ENCODE assay signal across 20 cellular contexts in genomic region chr2:20631617-20632307, GRCh38. TPM values are rescaled to one million over a fixed set of nuclear protein-coding genes. Genes with fewer than 3 reads are reported as not detected.
DNase-seq lines count a peak whose midpoint lies in the region; ATAC-seq, FAIRE-seq and TF ChIP-seq lines count a peak whose summit lies in the region.
"Had no signal": no experiment of that assay in that cellular context is flagged by ENCODE, and none has a peak within 500 bp of the region (broad histone marks: within the 10 kb centered on the region; RNA-seq: fewer than 3 reads in every experiment).

No MANE protein-coding gene starts in this region.

- peak overlapping the region; percentile 29 for H3K27ac Mint-ChIP-seq in activated naive CD8-positive, alpha-beta T cell treated with anti-CD3 and anti-CD28 coated beads, Interleukin-2, amount 50 U/mL, for 24 hours
- no peak overlapping the region for H3K27ac Mint-ChIP-seq in activated naive CD8-positive, alpha-beta T cell treated with anti-CD3 and anti-CD28 coated beads for 36 hours
- H3K27ac Mint-ChIP-seq: CD8-positive, alpha-beta T cell; GM23338 had no signal

- peaks cover 4% of the 10 kb centered on the region for H3K36me3 ChIP-seq in bronchial epithelial cell (ENCODE audit: control insufficient read depth, insufficient read depth, low read length)
- H3K36me3 ChIP-seq in mesenchymal stem cell (ENCODE audit: control insufficient read depth in 1 of 2, insufficient read depth in 2 of 2, low read depth in 1 of 2, low read length in 2 of 2), result peaks cover 23 to 46% of the 10 kb centered on the region in 2 experiments
- H3K36me3 ChIP-seq in transverse colon, result no peaks in the 10 kb centered on the region

- no peak overlapping the region for H2BK15ac ChIP-seq in mesenchymal stem cell (ENCODE audit: low read depth, poor library complexity, severe bottlenecking)

- FAIRE-seq in bronchial epithelial cell (lab: Jason Lieb, UNC), result peak; percentile 7
- FAIRE-seq: D721Med, G401.6 had no signal

- no peak overlapping the region for H3K18ac ChIP-seq in mesenchymal stem cell (ENCODE audit: low read depth in 1 of 2, low read length in 2 of 2)

- TF ChIP-seq POLR2A in transverse colon (IDR thresholded peaks at IDR 0.05), result no peak

- no peak for ATAC-seq in activated naive CD8-positive, alpha-beta T cell treated with anti-CD3 and anti-CD28 coated beads, Interleukin-2, amount 50 U/mL, for 24 hours
- no peak for ATAC-seq in GM19455 (IDR thresholded peaks at IDR 0.05; ENCODE audit: unreplicated experiment)
- ATAC-seq: CD8-positive, alpha-beta T cell; GM23338; HCT116; Panc1 had no signal

- no peak overlapping the region for H2BK12ac ChIP-seq in mesenchymal stem cell (ENCODE audit: low read length in 2 of 2)

- in situ Hi-C loops in transverse colon (cut with MboI; ENCODE audit: low pct_ligation_motif_present in 1 of 4, low pct_unique_long_range_greater_than_20kb in 1 of 4, low sequenced_read_pairs in 3 of 4), result loop anchor here in 3 of 4 donors (5.0 to 25.0 kb wide), 4 partner anchors 189 to 744 kb away; partner anchors contain the start of gene RHOB (in 1 of the 3)

- H3K27ac ChIP-seq in mesenchymal stem cell (ENCODE audit: low read length, poor library complexity, severe bottlenecking) (no peak overlapping the region), transverse colon (peak overlapping the region in 3 of 4 donors; percentile 10 to 18 (median 17))
- H3K27ac ChIP-seq: KMS-11 had no signal

- TF ChIP-seq CTCF in bronchial epithelial cell (IDR thresholded peaks at IDR 0.05; ENCODE audit: insufficient read depth, low read length, severe bottlenecking) (no peak), transverse colon (IDR thresholded peaks at IDR 0.05) (no peak)

- no peak overlapping the region for H2BK120ac ChIP-seq in mesenchymal stem cell (ENCODE audit: low read depth, low read length)

- no peak overlapping the region for H3K23ac ChIP-seq in mesenchymal stem cell (ENCODE audit: low read length in 2 of 2)

- no peak overlapping the region for H2AFZ ChIP-seq in mesenchymal stem cell (ENCODE audit: low read depth, low read length)
- H2AFZ ChIP-seq: GM23338 had no signal

- no peak overlapping the region for H4K91ac ChIP-seq in mesenchymal stem cell (ENCODE audit: low read length)

- H3K79me1 ChIP-seq in mesenchymal stem cell (replicated peaks; ENCODE audit: low read length, poor library complexity, severe bottlenecking), result peaks cover 14% of the 10 kb centered on the region

- peak overlapping the region; percentile 72 for H2AK5ac ChIP-seq in mesenchymal stem cell (ENCODE audit: low read length, severe bottlenecking)

- H2BK5ac ChIP-seq in mesenchymal stem cell (ENCODE audit: low read depth, low read length, poor library complexity, severe bottlenecking), result no peak overlapping the region

- H4K8ac ChIP-seq in mesenchymal stem cell (ENCODE audit: low read length), result no peak overlapping the region

- no peak overlapping the region for H3K4me3 ChIP-seq in bronchial epithelial cell (ENCODE audit: low read depth, low read length)
- no peak overlapping the region for H3K4me3 ChIP-seq in mesenchymal stem cell (ENCODE audit: insufficient read depth in 1 of 2, low read depth in 1 of 2, low read length in 2 of 2)
- no peak overlapping the region for H3K4me3 ChIP-seq in transverse colon
- H3K4me3 ChIP-seq: GM23338 had no signal

- H3K27me3 ChIP-seq in bronchial epithelial cell (ENCODE audit: control insufficient read depth, insufficient read depth, low read length) (no peaks in the 10 kb centered on the region), mesenchymal stem cell (ENCODE audit: control insufficient read depth in 1 of 2, insufficient read depth in 1 of 2, low read length in 2 of 2) (no peaks in the 10 kb centered on the region), transverse colon (no peaks in the 10 kb centered on the region)

- H3K4me3 Mint-ChIP-seq in activated naive CD8-positive, alpha-beta T cell treated with anti-CD3 and anti-CD28 coated beads, Interleukin-2, amount 50 U/mL, for 24 hours, result no peak overlapping the region
- H3K4me3 Mint-ChIP-seq in activated naive CD8-positive, alpha-beta T cell treated with anti-CD3 and anti-CD28 coated beads for 36 hours, result no peak overlapping the region
- H3K4me3 Mint-ChIP-seq: CD8-positive, alpha-beta T cell; GM23338 had no signal

- H3K4me2 ChIP-seq in mesenchymal stem cell (ENCODE audit: low read length, poor library complexity, severe bottlenecking), result no peak overlapping the region
- H3K4me2 ChIP-seq: GM23338, KMS-11 had no signal

- no peak for DNase-seq in activated naive CD8-positive, alpha-beta T cell treated with anti-CD3 and anti-CD28 coated beads, Interleukin-2, amount 50 U/mL, for 24 hours
- no peak for DNase-seq in activated naive CD8-positive, alpha-beta T cell treated with anti-CD3 and anti-CD28 coated beads for 36 hours
- DNase-seq in bronchial epithelial cell (ENCODE audit: low read depth), result no peak
- no peak for DNase-seq in mesenchymal stem cell
- DNase-seq in transverse colon, result no peak
- DNase-seq in AML-193 (lab: John Stamatoyannopoulos, UW), result no peak
- DNase-seq in NCI-H510A (lab: John Stamatoyannopoulos, UW), result no peak
- DNase-seq: 8988T; CD8-positive, alpha-beta T cell; DND-41; NCI-H1092; NCI-H146; NCI-H524 had no signal

- 92% methylated on average over 6 of the region's 6 CpGs for WGBS in mesenchymal stem cell
- WGBS in transverse colon (ENCODE audit: low coverage in 1 of 2), 2 donors, result 80 to 86% methylated on average over 1 to 6 of the region's 6 CpGs

- no peak overlapping the region for H3K4ac ChIP-seq in mesenchymal stem cell (ENCODE audit: low read depth in 1 of 2, low read length in 2 of 2)

- H3K9me3 ChIP-seq in mesenchymal stem cell (ENCODE audit: control insufficient read depth, low read length) (no peaks in the 10 kb centered on the region), transverse colon (no peaks in the 10 kb centered on the region)

- no peak overlapping the region for H3K14ac ChIP-seq in mesenchymal stem cell (ENCODE audit: low read length in 2 of 2)

- H3K9me3 Mint-ChIP-seq in activated naive CD8-positive, alpha-beta T cell treated with anti-CD3 and anti-CD28 coated beads, Interleukin-2, amount 50 U/mL, for 24 hours, result no peaks in the 10 kb centered on the region
- no peaks in the 10 kb centered on the region for H3K9me3 Mint-ChIP-seq in activated naive CD8-positive, alpha-beta T cell treated with anti-CD3 and anti-CD28 coated beads for 36 hours
- H3K9me3 Mint-ChIP-seq: CD8-positive, alpha-beta T cell; GM23338 had no signal

- no peaks in the 10 kb centered on the region for H3K27me3 Mint-ChIP-seq in activated naive CD8-positive, alpha-beta T cell treated with anti-CD3 and anti-CD28 coated beads, Interleukin-2, amount 50 U/mL, for 24 hours
- H3K27me3 Mint-ChIP-seq in activated naive CD8-positive, alpha-beta T cell treated with anti-CD3 and anti-CD28 coated beads for 36 hours, result no peaks in the 10 kb centered on the region

- H3K4me1 Mint-ChIP-seq in activated naive CD8-positive, alpha-beta T cell treated with anti-CD3 and anti-CD28 coated beads, Interleukin-2, amount 50 U/mL, for 24 hours, result no peaks in the 10 kb centered on the region
- H3K4me1 Mint-ChIP-seq in activated naive CD8-positive, alpha-beta T cell treated with anti-CD3 and anti-CD28 coated beads for 36 hours, result no peaks in the 10 kb centered on the region

- no peak overlapping the region for H3K9ac ChIP-seq in mesenchymal stem cell (ENCODE audit: low read length)
- H3K9ac ChIP-seq: KMS-11 had no signal

- intact Hi-C loops in transverse colon (cut with DNase I; ENCODE audit: low total_unique reads), result no loop called here

- no peak for TF ChIP-seq EP300 in transverse colon (IDR thresholded peaks at IDR 0.05; ENCODE audit: low read depth)

- H3K36me3 Mint-ChIP-seq in activated naive CD8-positive, alpha-beta T cell treated with anti-CD3 and anti-CD28 coated beads, Interleukin-2, amount 50 U/mL, for 24 hours (ENCODE audit: low read depth), result no peaks in the 10 kb centered on the region
- no peaks in the 10 kb centered on the region for H3K36me3 Mint-ChIP-seq in activated naive CD8-positive, alpha-beta T cell treated with anti-CD3 and anti-CD28 coated beads for 36 hours

- peaks cover 50% of the 10 kb centered on the region for H3K4me1 ChIP-seq in mesenchymal stem cell (ENCODE audit: control insufficient read depth, insufficient read depth, low read depth, low read length)
- H3K4me1 ChIP-seq in transverse colon, result peaks cover 25 to 33% (median 28%) of the 10 kb centered on the region in 4 donors

RNA-seq across cellular contexts. Expression of gene HS1BP3, which starts 19.1 kb away (rescaled TPM):
- total RNA-seq in activated naive CD8-positive, alpha-beta T cell treated with anti-CD3 and anti-CD28 coated beads for 36 hours, result 1 to 10 TPM; 5.9 to 6.0 TPM
- 27.6 and 37.8 TPM in 2 replicates for total RNA-seq in bronchial epithelial cell
- 42.4 TPM for polyA plus RNA-seq in mesenchymal stem cell (2013, experiment 1 of 2)
- polyA plus RNA-seq in mesenchymal stem cell (2013, experiment 2 of 2), result 39.8 TPM
- 10 to 100 TPM; 29.5 to 44.2 (median 33.1) TPM for total RNA-seq in transverse colon

RNA-seq across cellular contexts. Expression of gene GDF7, which starts 35.2 kb away (rescaled TPM):
- total RNA-seq in activated naive CD8-positive, alpha-beta T cell treated with anti-CD3 and anti-CD28 coated beads for 36 hours, result not detected
- total RNA-seq in bronchial epithelial cell, result under 0.01 and 0.13 TPM in 2 replicates
- 0.23 TPM for polyA plus RNA-seq in mesenchymal stem cell (2013, experiment 1 of 2)
- 0.25 TPM for polyA plus RNA-seq in mesenchymal stem cell (2013, experiment 2 of 2)
- total RNA-seq in transverse colon, result 1 to 10 TPM in 1 of 4 donors, under 1 TPM in 3; 0.20 to 1.1 (median 0.58) TPM
